ENCODE assay signal across 9 cellular contexts in the genomic region with DNA sequence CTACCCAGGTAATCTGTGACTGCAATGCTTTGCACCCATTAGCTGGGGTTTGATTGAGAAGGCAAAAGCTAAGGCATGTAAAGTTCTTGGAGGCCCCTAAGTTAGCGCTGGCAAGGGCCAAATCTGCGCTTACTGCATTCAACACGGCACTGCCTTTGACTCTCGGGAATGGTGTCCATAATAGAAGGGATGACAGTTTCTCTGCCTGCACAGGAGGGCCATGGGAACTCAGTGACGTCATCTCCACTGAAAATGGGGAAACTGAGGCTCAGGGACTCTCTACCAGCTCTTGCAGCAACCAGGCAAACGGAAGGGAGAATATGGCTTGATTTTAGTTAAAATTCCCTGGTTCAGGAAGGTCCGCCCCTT. TPM values are rescaled to one million over a fixed set of nuclear protein-coding genes. Genes with fewer than 3 reads are reported as not detected.
DNase-seq lines count a peak whose midpoint lies in the region; ATAC-seq and TF ChIP-seq lines count a peak whose summit lies in the region.
"Had no signal": no experiment of that assay in that cellular context is flagged by ENCODE, and none has a peak within 500 bp of the region (broad histone marks: within the 10 kb centered on the region; RNA-seq: fewer than 3 reads in every experiment).

No MANE protein-coding gene starts in this region.

- ATAC-seq in activated CD8-positive, alpha-beta T cell treated with anti-CD3 and anti-CD28 coated beads, Interleukin-2, amount 10 ng/mL, durations not matched to agents 7 days and 5 days, result no peak
- no peak for ATAC-seq in GM18520 (IDR thresholded peaks at IDR 0.05; ENCODE audit: unreplicated experiment)

- no peaks in the 10 kb centered on the region for H3K27me3 Mint-ChIP-seq in activated CD8-positive, alpha-beta T cell treated with anti-CD3 and anti-CD28 coated beads, Interleukin-2, amount 10 ng/mL, durations not matched to agents 7 days and 5 days (ENCODE audit: low read depth)

- H3K36me3 ChIP-seq in HEK293 (ENCODE audit: control insufficient read depth in 2 of 2, insufficient read depth in 1 of 2, low read length in 2 of 2) (peaks cover 0 to 12% of the 10 kb centered on the region in 2 experiments; a peak in 2 of 3 replicates), stomach (peaks cover 0 to 3% (median 0%) of the 10 kb centered on the region in 4 donors)

- peak overlapping the region; percentile 100 for H3K27ac Mint-ChIP-seq in activated CD8-positive, alpha-beta T cell treated with anti-CD3 and anti-CD28 coated beads, Interleukin-2, amount 10 ng/mL, durations not matched to agents 7 days and 5 days

- no peaks in the 10 kb centered on the region for H3K9me3 Mint-ChIP-seq in activated CD8-positive, alpha-beta T cell treated with anti-CD3 and anti-CD28 coated beads, Interleukin-2, amount 10 ng/mL, durations not matched to agents 7 days and 5 days (ENCODE audit: insufficient read depth)

- POLR2A ChIA-PET in HEK293 (lab: Yijun Ruan, JAX), result interaction anchor here (0.7 to 2.3 kb wide), 5 partner anchors 11 to 110 kb away, joined by 3 to 8 read pairs (median 3); partner anchors contain the start of genes DNAJC18, MATR3, PAIP2 and STING1
- POLR2A ChIA-PET in activated CD8-positive, alpha-beta T cell treated with anti-CD3 and anti-CD28 coated beads, Interleukin-2, amount 10 ng/mL, durations not matched to agents 7 days and 5 days (lab: Charles Lee), result interaction anchor here (1.0 to 4.6 kb wide), 3 partner anchors 8 to 162 kb away, joined by 4 to 39 read pairs (median 5); partner anchors contain the start of genes MZB1 and PROB1

- CTCF ChIA-PET in HEK293 (lab: Yijun Ruan, JAX), result interaction anchor here (0.5 to 1.6 kb wide), 11 partner anchors 8 to 990 kb away, joined by 3 to 4 read pairs (median 3); no protein-coding TSS in a partner anchor
- CTCF ChIA-PET in activated CD8-positive, alpha-beta T cell treated with anti-CD3 and anti-CD28 coated beads, Interleukin-2, amount 10 ng/mL, durations not matched to agents 7 days and 5 days (lab: Charles Lee), result interaction anchor here (0.9 to 4.2 kb wide), 17 partner anchors 9 to 524 kb away, joined by 3 to 17 read pairs (median 3); partner anchors contain the start of genes MZB1, PAIP2 and PROB1

- no peaks in the 10 kb centered on the region for H3K27me3 ChIP-seq in stomach

- peaks cover 6% of the 10 kb centered on the region for H3K36me3 Mint-ChIP-seq in activated CD8-positive, alpha-beta T cell treated with anti-CD3 and anti-CD28 coated beads, Interleukin-2, amount 10 ng/mL, durations not matched to agents 7 days and 5 days (ENCODE audit: low read depth)

- peak overlapping the region; percentile 94 for H3K4me3 Mint-ChIP-seq in activated CD8-positive, alpha-beta T cell treated with anti-CD3 and anti-CD28 coated beads, Interleukin-2, amount 10 ng/mL, durations not matched to agents 7 days and 5 days

- H3K27ac ChIP-seq in HEK293 (ENCODE audit: extremely low read depth, low read depth, low read length) (peak overlapping the region; percentile 82), stomach (peak overlapping the region; percentile 85 to 93 (median 90))

- H3K4me3 ChIP-seq in HEK293 (ENCODE audit: low read depth, low read length) (peak overlapping the region; percentile 56), iPS-11a (ENCODE audit: low read depth, low read length) (peak overlapping the region; percentile 73), stomach (peak overlapping the region; percentile 43 to 56 (median 48))

- no peak for TF ChIP-seq POLR2A in stomach (IDR thresholded peaks at IDR 0.05)

- H3K4me1 Mint-ChIP-seq in activated CD8-positive, alpha-beta T cell treated with anti-CD3 and anti-CD28 coated beads, Interleukin-2, amount 10 ng/mL, durations not matched to agents 7 days and 5 days (ENCODE audit: low read depth), result peaks cover 40% of the 10 kb centered on the region

- no peaks in the 10 kb centered on the region for H3K9me3 ChIP-seq in HEK293 (ENCODE audit: control insufficient read depth, insufficient read depth, low read depth, low read length)
- no peaks in the 10 kb centered on the region for H3K9me3 ChIP-seq in stomach

- DNase-seq in activated CD8-positive, alpha-beta T cell treated with anti-CD3 and anti-CD28 coated beads, Interleukin-2, amount 10 ng/mL, durations not matched to agents 7 days and 5 days, result no peak
- DNase-seq in stomach, result no peak
- no peak for DNase-seq in AG08395 (ENCODE audit: low spot score)
- DNase-seq in LoVo (ENCODE audit: low spot score), result no peak
- DNase-seq in OCI-M1 (lab: John Stamatoyannopoulos, UW), result no peak

- intact Hi-C loops in stomach (cut with DNase I; ENCODE audit: low total_unique reads), result no loop called here

- H3K4me1 ChIP-seq in HEK293 (ENCODE audit: control insufficient read depth, insufficient read depth, low read length) (peaks cover 5% of the 10 kb centered on the region; the same call in 1 of the 2 replicates), stomach (peaks cover 10 to 16% (median 15%) of the 10 kb centered on the region in 4 donors)

- TF ChIP-seq CTCF in HEK293 (tag by site-specific recombination; IDR thresholded peaks at IDR 0.05) (no peak), stomach (IDR thresholded peaks at IDR 0.05) (no peak)

- no peak for TF ChIP-seq EP300 in stomach (IDR thresholded peaks at IDR 0.05)

- 7 to 18% (median 14%) methylated on average over 6 to 7 of the region's 7 CpGs for WGBS in stomach, 5 donors

TF ChIP-seq in HEK293, 187 proteins besides CTCF, POLR2A, EP300 and RAD21 (continues in another document):
- TF ChIP-seq ZNF24 (tag by site-specific recombination; IDR thresholded peaks at IDR 0.05) (no peak), ZBTB48 (tag by site-specific recombination; IDR thresholded peaks at IDR 0.05) (peak; percentile 57; the same call in 1 of the 2 replicates), YY1 (tag by site-specific recombination; IDR thresholded peaks at IDR 0.05) (no peak), ZNF768 (tag by site-specific recombination; IDR thresholded peaks at IDR 0.05) (no peak), SCRT2 (tag by site-specific recombination; IDR thresholded peaks at IDR 0.05) (peak; percentile 34; the same call in 1 of the 2 replicates), ZNF621 (tag by site-specific recombination; IDR thresholded peaks at IDR 0.05) (no peak), AEBP2 (tag by site-specific recombination; IDR thresholded peaks at IDR 0.05; ENCODE audit: borderline replicate concordance) (no peak), ZNF335 (tag by site-specific recombination; conservative IDR thresholded peaks at IDR 0.05) (peak; percentile 96), ZNF433 (tag by site-specific recombination; IDR thresholded peaks at IDR 0.05; ENCODE audit: low read depth) (no peak), ZNF610 (tag by site-specific recombination; IDR thresholded peaks at IDR 0.05; ENCODE audit: borderline replicate concordance) (no peak), ZNF302 (tag by site-specific recombination; IDR thresholded peaks at IDR 0.05; ENCODE audit: low read depth) (no peak)
- TF ChIP-seq, protein P1, sequence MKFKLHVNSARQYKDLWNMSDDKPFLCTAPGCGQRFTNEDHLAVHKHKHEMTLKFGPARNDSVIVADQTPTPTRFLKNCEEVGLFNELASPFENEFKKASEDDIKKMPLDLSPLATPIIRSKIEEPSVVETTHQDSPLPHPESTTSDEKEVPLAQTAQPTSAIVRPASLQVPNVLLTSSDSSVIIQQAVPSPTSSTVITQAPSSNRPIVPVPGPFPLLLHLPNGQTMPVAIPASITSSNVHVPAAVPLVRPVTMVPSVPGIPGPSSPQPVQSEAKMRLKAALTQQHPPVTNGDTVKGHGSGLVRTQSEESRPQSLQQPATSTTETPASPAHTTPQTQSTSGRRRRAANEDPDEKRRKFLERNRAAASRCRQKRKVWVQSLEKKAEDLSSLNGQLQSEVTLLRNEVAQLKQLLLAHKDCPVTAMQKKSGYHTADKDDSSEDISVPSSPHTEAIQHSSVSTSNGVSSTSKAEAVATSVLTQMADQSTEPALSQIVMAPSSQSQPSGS (tag by site-specific recombination; IDR thresholded peaks at IDR 0.05; ENCODE audit: low read depth), result peak; percentile 98

RNA-seq across cellular contexts. Expression of gene SPATA24, which starts 0.5 kb away (rescaled TPM):
- total RNA-seq in activated CD8-positive, alpha-beta T cell treated with anti-CD3 and anti-CD28 coated beads, Interleukin-2, amount 10 ng/mL, durations not matched to agents 7 days and 5 days, result 1 to 10 TPM; 3.8 to 4.0 TPM
- 1 to 10 TPM in 1 of 5 donors, under 1 TPM in 1, not detected in 3; 0.92 to 3.6 TPM for total RNA-seq in stomach
- 10 to 100 TPM in 1 of 3 donors, 1 to 10 TPM in 2; 5.4 to 10.1 (median 8.6) TPM for polyA plus RNA-seq in stomach

RNA-seq across cellular contexts. Expression of gene PROB1, which starts 8.5 kb away (rescaled TPM):
- total RNA-seq in activated CD8-positive, alpha-beta T cell treated with anti-CD3 and anti-CD28 coated beads, Interleukin-2, amount 10 ng/mL, durations not matched to agents 7 days and 5 days, result 1 to 10 TPM; 5.2 to 6.2 TPM
- under 1 TPM in 2 of 5 donors, not detected in 3; 0.73 to 0.89 TPM for total RNA-seq in stomach
- under 1 TPM; 0.55 to 0.76 (median 0.56) TPM for polyA plus RNA-seq in stomach

RNA-seq across cellular contexts. Expression of gene MZB1, which starts 13.7 kb away (rescaled TPM):
- 10 to 100 TPM; 19.0 to 19.9 TPM for total RNA-seq in activated CD8-positive, alpha-beta T cell treated with anti-CD3 and anti-CD28 coated beads, Interleukin-2, amount 10 ng/mL, durations not matched to agents 7 days and 5 days
- total RNA-seq in stomach, result 10 to 100 TPM in 1 of 5 donors, 1 to 10 TPM in 3, not detected in 1; 1.1 to 15.8 (median 1.5) TPM
- polyA plus RNA-seq in stomach, result 10 to 100 TPM in 2 of 3 donors, 1 to 10 TPM in 1; 7.6 to 14.1 (median 11.1) TPM

RNA-seq across cellular contexts. Expression of gene SLC23A1, which starts 20.3 kb away (rescaled TPM):
- 1 to 10 TPM; 1.2 to 1.5 TPM for total RNA-seq in activated CD8-positive, alpha-beta T cell treated with anti-CD3 and anti-CD28 coated beads, Interleukin-2, amount 10 ng/mL, durations not matched to agents 7 days and 5 days
- total RNA-seq in stomach, result under 1 TPM in 1 of 5 donors, not detected in 4; 0.37 TPM
- not detected for polyA plus RNA-seq in stomach
- total RNA-seq: NCI-H460 had no signal

RNA-seq across cellular contexts. Expression of gene DNAJC18, which starts 35.9 kb away (rescaled TPM):
- total RNA-seq in activated CD8-positive, alpha-beta T cell treated with anti-CD3 and anti-CD28 coated beads, Interleukin-2, amount 10 ng/mL, durations not matched to agents 7 days and 5 days, result 1 to 10 TPM; 3.7 to 5.4 TPM
- 10 to 100 TPM in 1 of 5 donors, 1 to 10 TPM in 1, under 1 TPM in 2, not detected in 1; under 0.01 to 12.1 (median 1.6) TPM for total RNA-seq in stomach
- 1 to 10 TPM; 1.8 to 4.1 (median 2.7) TPM for polyA plus RNA-seq in stomach
